Comparison of ENCODE assay signal across 15 cellular contexts in genomic region chrX:132030264-132030663, GRCh38. TPM values are rescaled to one million over a fixed set of nuclear protein-coding genes. Genes with fewer than 3 reads are reported as not detected.
DNase-seq lines count a peak whose midpoint lies in the region; ATAC-seq and TF ChIP-seq lines count a peak whose summit lies in the region.
"Had no signal": no experiment of that assay in that cellular context is flagged by ENCODE, and none has a peak within 500 bp of the region (broad histone marks: within the 10 kb centered on the region; RNA-seq: fewer than 3 reads in every experiment).

No MANE protein-coding gene starts in this region.

- H3K4me1 ChIP-seq in CD4-positive, alpha-beta memory T cell (ENCODE audit: insufficient read depth, low read length): peaks cover 75% of the 10 kb centered on the region
- peaks cover 22 to 34% of the 10 kb centered on the region in 2 donors for H3K4me1 ChIP-seq in naive thymus-derived CD4-positive, alpha-beta T cell (ENCODE audit: control insufficient read depth in 2 of 2, insufficient read depth in 2 of 2, low read length in 2 of 2)
- H3K4me1 ChIP-seq in testis: no peaks in the 10 kb centered on the region
- no peaks in the 10 kb centered on the region for H3K4me1 ChIP-seq in left ventricle myocardium inferior

- POLR2A ChIA-PET in CD4-positive, alpha-beta memory T cell (lab: Charles Lee; ENCODE audit: partially characterized antibody): no interaction called here
- POLR2A ChIA-PET in activated CD8-positive, alpha-beta T cell treated with anti-CD3 and anti-CD28 coated beads, Interleukin-2, amount 10 ng/mL, durations not matched to agents 7 days and 5 days (lab: Charles Lee): no interaction called here
- POLR2A ChIA-PET in naive thymus-derived CD4-positive, alpha-beta T cell (lab: Charles Lee): no interaction called here

- H3K27me3 ChIP-seq in CD4-positive, alpha-beta memory T cell (ENCODE audit: insufficient read depth, low read length): no peaks in the 10 kb centered on the region
- no peaks in the 10 kb centered on the region for H3K27me3 ChIP-seq in naive thymus-derived CD4-positive, alpha-beta T cell (ENCODE audit: control insufficient read depth in 2 of 2, insufficient read depth in 2 of 2, low read length in 2 of 2)
- H3K27me3 ChIP-seq in testis (no peaks in the 10 kb centered on the region), left ventricle myocardium inferior (ENCODE audit: low read depth) (no peaks in the 10 kb centered on the region)

- peaks cover 61% of the 10 kb centered on the region for H3K4me1 Mint-ChIP-seq in T-helper 2 cell treated with Interferon-gamma antibody and Interleukin-4, amounts not matched to agents 5 μg/mL and 100 μg/mL, for 36 hours (ENCODE audit: low read depth)
- H3K4me1 Mint-ChIP-seq in CD4-positive, alpha-beta memory T cell: peaks cover 46 to 72% (median 60%) of the 10 kb centered on the region in 4 donors
- peaks cover 75% of the 10 kb centered on the region for H3K4me1 Mint-ChIP-seq in activated CD8-positive, alpha-beta T cell treated with anti-CD3 and anti-CD28 coated beads, Interleukin-2, amount 10 ng/mL, durations not matched to agents 7 days and 5 days (ENCODE audit: low read depth)
- peaks cover 46 to 87% (median 74%) of the 10 kb centered on the region in 7 donors for H3K4me1 Mint-ChIP-seq in naive thymus-derived CD4-positive, alpha-beta T cell

- no peaks in the 10 kb centered on the region for H3K36me3 ChIP-seq in CD4-positive, alpha-beta memory T cell (ENCODE audit: insufficient read depth, low read length)
- no peaks in the 10 kb centered on the region for H3K36me3 ChIP-seq in naive thymus-derived CD4-positive, alpha-beta T cell (ENCODE audit: control insufficient read depth in 2 of 3, insufficient read depth in 3 of 3, low read length in 3 of 3)
- H3K36me3 ChIP-seq in testis (ENCODE audit: low read depth, missing control alignments): no peaks in the 10 kb centered on the region
- H3K36me3 ChIP-seq in left ventricle myocardium inferior: no peaks in the 10 kb centered on the region

- DNase-seq in T-helper 2 cell treated with Interferon-gamma antibody and Interleukin-4, amounts not matched to agents 5 μg/mL and 100 μg/mL, for 36 hours (ENCODE audit: low spot score): no peak
- DNase-seq in T-helper 2 cell (no peak), testis (no peak), NCI-H2227 (lab: John Stamatoyannopoulos, UW; ENCODE audit: unreplicated experiment) (no peak), left ventricle myocardium inferior (no peak)
- DNase-seq in CD4-positive, alpha-beta memory T cell: no peak
- no peak for DNase-seq in activated CD8-positive, alpha-beta T cell treated with anti-CD3 and anti-CD28 coated beads, Interleukin-2, amount 10 ng/mL, durations not matched to agents 7 days and 5 days
- no peak for DNase-seq in naive thymus-derived CD4-positive, alpha-beta T cell
- DNase-seq: C1 segment of cervical spinal cord, Calu3, Kasumi-1, NCI-H187 treated with DMSO at 0.1 percent for 48 hours, NCI-H446 treated with DMSO at 0.1 percent for 48 hours, NCI-H774 had no signal

- CTCF ChIA-PET in CD4-positive, alpha-beta memory T cell (lab: Charles Lee; ENCODE audit: partially characterized antibody): interaction anchor here (0.8 to 1.0 kb wide), 2 partner anchors 44 to 189 kb away, joined by 3 read pairs; partner anchors contain the start of gene RAP2C
- CTCF ChIA-PET in activated CD8-positive, alpha-beta T cell treated with anti-CD3 and anti-CD28 coated beads, Interleukin-2, amount 10 ng/mL, durations not matched to agents 7 days and 5 days (lab: Charles Lee): no interaction called here
- CTCF ChIA-PET in naive thymus-derived CD4-positive, alpha-beta T cell (lab: Charles Lee): no interaction called here

- H3K9me3 ChIP-seq in CD4-positive, alpha-beta memory T cell (ENCODE audit: control insufficient read depth in 1 of 2, low read length in 2 of 2): no peaks in the 10 kb centered on the region
- no peaks in the 10 kb centered on the region for H3K9me3 ChIP-seq in naive thymus-derived CD4-positive, alpha-beta T cell (ENCODE audit: control insufficient read depth in 2 of 3, low read length in 3 of 3)
- H3K9me3 ChIP-seq in testis (no peaks in the 10 kb centered on the region), left ventricle myocardium inferior (replicated peaks) (no peaks in the 10 kb centered on the region)

- peaks cover 19% of the 10 kb centered on the region for H3K36me3 Mint-ChIP-seq in T-helper 2 cell treated with Interferon-gamma antibody and Interleukin-4, amounts not matched to agents 5 μg/mL and 100 μg/mL, for 36 hours (ENCODE audit: low read depth)
- peaks cover 0 to 9% of the 10 kb centered on the region in 2 donors for H3K36me3 Mint-ChIP-seq in CD4-positive, alpha-beta memory T cell
- H3K36me3 Mint-ChIP-seq in activated CD8-positive, alpha-beta T cell treated with anti-CD3 and anti-CD28 coated beads, Interleukin-2, amount 10 ng/mL, durations not matched to agents 7 days and 5 days (ENCODE audit: low read depth): peaks cover 38% of the 10 kb centered on the region
- peaks cover 0 to 16% (median 5%) of the 10 kb centered on the region in 5 donors for H3K36me3 Mint-ChIP-seq in naive thymus-derived CD4-positive, alpha-beta T cell

- no peak overlapping the region for H3K4me3 Mint-ChIP-seq in T-helper 2 cell treated with Interferon-gamma antibody and Interleukin-4, amounts not matched to agents 5 μg/mL and 100 μg/mL, for 36 hours
- H3K4me3 Mint-ChIP-seq in CD4-positive, alpha-beta memory T cell: peak overlapping the region in 5 of 8 donors; percentile 3 to 44 (median 13)
- H3K4me3 Mint-ChIP-seq in activated CD8-positive, alpha-beta T cell treated with anti-CD3 and anti-CD28 coated beads, Interleukin-2, amount 10 ng/mL, durations not matched to agents 7 days and 5 days: no peak overlapping the region
- H3K4me3 Mint-ChIP-seq in naive thymus-derived CD4-positive, alpha-beta T cell: peak overlapping the region in 6 of 10 donors; percentile 11 to 64 (median 28)
- H3K4me3 Mint-ChIP-seq: GM23338 had no signal

- intact Hi-C loops in CD4-positive, alpha-beta memory T cell (cut with micrococcal nuclease): no loop called here
- intact Hi-C loops in naive thymus-derived CD4-positive, alpha-beta T cell (cut with micrococcal nuclease): no loop called here
- intact Hi-C loops in testis (cut with DNase I; ENCODE audit: low total_unique reads) (no loop called here), left ventricle myocardium inferior (cut with micrococcal nuclease) (no loop called here)

- ATAC-seq in activated CD8-positive, alpha-beta T cell treated with anti-CD3 and anti-CD28 coated beads, Interleukin-2, amount 10 ng/mL, durations not matched to agents 7 days and 5 days: no peak
- no peak for ATAC-seq in naive thymus-derived CD4-positive, alpha-beta T cell
- ATAC-seq: GM23338 had no signal

- H3K4me3 ChIP-seq in CD4-positive, alpha-beta memory T cell (ENCODE audit: low read length in 2 of 2): no peak overlapping the region
- no peak overlapping the region for H3K4me3 ChIP-seq in naive thymus-derived CD4-positive, alpha-beta T cell (ENCODE audit: low read length)
- H3K4me3 ChIP-seq in testis (no peak overlapping the region), left ventricle myocardium inferior (no peak overlapping the region)
- H3K4me3 ChIP-seq: GM23338 had no signal

- no peaks in the 10 kb centered on the region for H3K9me3 Mint-ChIP-seq in T-helper 2 cell treated with Interferon-gamma antibody and Interleukin-4, amounts not matched to agents 5 μg/mL and 100 μg/mL, for 36 hours
- no peaks in the 10 kb centered on the region for H3K9me3 Mint-ChIP-seq in CD4-positive, alpha-beta memory T cell
- no peaks in the 10 kb centered on the region for H3K9me3 Mint-ChIP-seq in activated CD8-positive, alpha-beta T cell treated with anti-CD3 and anti-CD28 coated beads, Interleukin-2, amount 10 ng/mL, durations not matched to agents 7 days and 5 days (ENCODE audit: insufficient read depth)
- peaks cover 0 to 2% (median 0%) of the 10 kb centered on the region in 11 donors for H3K9me3 Mint-ChIP-seq in naive thymus-derived CD4-positive, alpha-beta T cell
- H3K9me3 Mint-ChIP-seq: GM23338 had no signal

- no peak for TF ChIP-seq POLR2A in testis (IDR thresholded peaks at IDR 0.05)

- peak overlapping the region; percentile 82 for H3K27ac Mint-ChIP-seq in T-helper 2 cell treated with Interferon-gamma antibody and Interleukin-4, amounts not matched to agents 5 μg/mL and 100 μg/mL, for 36 hours
- peak overlapping the region in 2 of 7 donors; percentile 57 to 81 for H3K27ac Mint-ChIP-seq in CD4-positive, alpha-beta memory T cell
- H3K27ac Mint-ChIP-seq in activated CD8-positive, alpha-beta T cell treated with anti-CD3 and anti-CD28 coated beads, Interleukin-2, amount 10 ng/mL, durations not matched to agents 7 days and 5 days: peak overlapping the region; percentile 76
- peak overlapping the region in 7 of 9 donors; percentile 4 to 86 (median 28) for H3K27ac Mint-ChIP-seq in naive thymus-derived CD4-positive, alpha-beta T cell
- H3K27ac Mint-ChIP-seq: GM23338 had no signal

- H3K27me3 Mint-ChIP-seq in T-helper 2 cell treated with Interferon-gamma antibody and Interleukin-4, amounts not matched to agents 5 μg/mL and 100 μg/mL, for 36 hours (ENCODE audit: low read depth): no peaks in the 10 kb centered on the region
- no peaks in the 10 kb centered on the region for H3K27me3 Mint-ChIP-seq in CD4-positive, alpha-beta memory T cell
- H3K27me3 Mint-ChIP-seq in activated CD8-positive, alpha-beta T cell treated with anti-CD3 and anti-CD28 coated beads, Interleukin-2, amount 10 ng/mL, durations not matched to agents 7 days and 5 days (ENCODE audit: low read depth): no peaks in the 10 kb centered on the region
- H3K27me3 Mint-ChIP-seq in naive thymus-derived CD4-positive, alpha-beta T cell: no peaks in the 10 kb centered on the region

- H3K27ac ChIP-seq in CD4-positive, alpha-beta memory T cell (ENCODE audit: low read depth, low read length): no peak overlapping the region
- no peak overlapping the region for H3K27ac ChIP-seq in naive thymus-derived CD4-positive, alpha-beta T cell (ENCODE audit: low read depth, low read length)
- H3K27ac ChIP-seq in testis (no peak overlapping the region), left ventricle myocardium inferior (replicated peaks) (no peak overlapping the region)

- TF ChIP-seq CTCF in testis (IDR thresholded peaks at IDR 0.05) (no peak), left ventricle myocardium inferior (IDR thresholded peaks at IDR 0.05; ENCODE audit: borderline replicate concordance) (no peak)

RNA-seq across cellular contexts. Expression of gene STK26, which starts 7.2 kb away (rescaled TPM):
- 10 to 100 TPM; 38.1 to 41.7 TPM for total RNA-seq in CD4-positive, alpha-beta memory T cell
- polyA plus RNA-seq in CD4-positive, alpha-beta memory T cell: 10 to 100 TPM; 48.5 to 57.2 TPM
- total RNA-seq in activated CD8-positive, alpha-beta T cell treated with anti-CD3 and anti-CD28 coated beads, Interleukin-2, amount 10 ng/mL, durations not matched to agents 7 days and 5 days: 10 to 100 TPM; 56.0 to 60.2 TPM
- 10 to 100 TPM; 29.7 to 50.1 (median 45.1) TPM for total RNA-seq in naive thymus-derived CD4-positive, alpha-beta T cell
- polyA plus RNA-seq in naive thymus-derived CD4-positive, alpha-beta T cell: 10 to 100 TPM; 54.1 to 60.7 TPM
- total RNA-seq in testis (1 to 10 TPM; 3.5 to 3.7 TPM), left ventricle myocardium inferior (0.80 TPM)
- polyA plus RNA-seq in testis (ENCODE audit: insufficient read depth, low read depth, low replicate concordance): 3.7 TPM

Comparison
In these comparisons a context has a peak if more than half of its experiments do, and no peak if none do; other contexts are left out.
1. H3K4me3 Mint-ChIP-seq: peak in CD4-positive, alpha-beta memory T cell (5 of 8) and naive thymus-derived CD4-positive, alpha-beta T cell (6 of 10); none in T-helper 2 cell treated with Interferon-gamma antibody and Interleukin-4, amounts not matched to agents 5 μg/mL and 100 μg/mL, for 36 hours (single experiment) and activated CD8-positive, alpha-beta T cell treated with anti-CD3 and anti-CD28 coated beads, Interleukin-2, amount 10 ng/mL, durations not matched to agents 7 days and 5 days (single experiment).
2. RNA of gene STK26, which starts 7.2 kb away (total RNA-seq): 56.0 to 60.2 TPM in activated CD8-positive, alpha-beta T cell treated with anti-CD3 and anti-CD28 coated beads, Interleukin-2, amount 10 ng/mL, durations not matched to agents 7 days and 5 days, 29.7 to 50.1 TPM in naive thymus-derived CD4-positive, alpha-beta T cell and 38.1 to 41.7 TPM in CD4-positive, alpha-beta memory T cell; 3.5 to 3.7 TPM in testis and 0.80 TPM in left ventricle myocardium inferior (single experiment); every median in the first group is over 4 times any median in the second.